9 cellular contexts compared by ENCODE assay signal in genomic region chr15:92391640-92392039, GRCh38. TPM values are rescaled to one million over a fixed set of nuclear protein-coding genes. Genes with fewer than 3 reads are reported as not detected.
DNase-seq lines count a peak whose midpoint lies in the region; ATAC-seq, FAIRE-seq and TF ChIP-seq lines count a peak whose summit lies in the region.
"Had no signal": no experiment of that assay in that cellular context is flagged by ENCODE, and none has a peak within 500 bp of the region (broad histone marks: within the 10 kb centered on the region; RNA-seq: fewer than 3 reads in every experiment).

No MANE protein-coding gene starts in this region.

- H3K4me3 ChIP-seq in astrocyte (ENCODE audit: insufficient read depth, low read depth, low read length) (no peak overlapping the region), mucosa of descending colon (no peak overlapping the region)

- H3K4me3 Mint-ChIP-seq in astrocyte (ENCODE audit: unreplicated experiment) = no peak overlapping the region

- H3K9me3 ChIP-seq in astrocyte (ENCODE audit: insufficient read depth, low read depth, low read length) (no peaks in the 10 kb centered on the region), mucosa of descending colon (no peaks in the 10 kb centered on the region)

- no peak overlapping the region for H3K9ac ChIP-seq in astrocyte (ENCODE audit: low read length)

- H4K20me1 ChIP-seq in astrocyte (ENCODE audit: insufficient read depth, low read length) = no peaks in the 10 kb centered on the region

- H3K27me3 Mint-ChIP-seq in astrocyte (ENCODE audit: low read depth, unreplicated experiment) = peaks cover 67% of the 10 kb centered on the region

- H3K4me2 ChIP-seq in astrocyte (ENCODE audit: low read length) = no peak overlapping the region

- intact Hi-C loops in mucosa of descending colon (cut with DNase I, micrococcal nuclease) = no loop called here

- no peaks in the 10 kb centered on the region for H3K36me3 Mint-ChIP-seq in astrocyte (ENCODE audit: low read depth, unreplicated experiment)

- no peaks in the 10 kb centered on the region for H3K36me3 ChIP-seq in astrocyte (ENCODE audit: insufficient read depth, low read length)
- no peaks in the 10 kb centered on the region for H3K36me3 ChIP-seq in mucosa of descending colon (ENCODE audit: low read depth)

- no peak overlapping the region for H3K27ac ChIP-seq in astrocyte (ENCODE audit: low read depth, low read length)

- peaks cover 31% of the 10 kb centered on the region for H3K27me3 ChIP-seq in astrocyte (ENCODE audit: insufficient read depth, low read length)

- TF ChIP-seq CTCF in astrocyte (IDR thresholded peaks at IDR 0.05; ENCODE audit: insufficient read depth, low read depth, low read length) = peak; percentile 56
- TF ChIP-seq CTCF in mucosa of descending colon (IDR thresholded peaks at IDR 0.05) = no peak

- H3K4me1 Mint-ChIP-seq in astrocyte (ENCODE audit: low read depth, unreplicated experiment) = no peaks in the 10 kb centered on the region

- no peak overlapping the region for H3K27ac Mint-ChIP-seq in astrocyte (ENCODE audit: unreplicated experiment)

- no peak overlapping the region for H2AFZ ChIP-seq in astrocyte (ENCODE audit: low read depth, low read length)

- peak; percentile 6 for DNase-seq in SIG-M5 treated with dmso at 0.1 percent for 504 hours (lab: John Stamatoyannopoulos, UW; ENCODE audit: unreplicated experiment)
- DNase-seq in SIG-M5 (lab: John Stamatoyannopoulos, UW) = no peak
- DNase-seq in HT1080 (ENCODE audit: low read depth) = peak; percentile 36
- peak; percentile 28 for DNase-seq in astrocyte (ENCODE audit: low read depth)
- peak in 1 of 3 donors; percentile 31 for DNase-seq in mucosa of descending colon
- no peak for DNase-seq in medulla oblongata (ENCODE audit: extremely low spot score)
- DNase-seq: right cardiac atrium had no signal

- ATAC-seq in mucosa of descending colon (peak; percentile 28), HG03108 (IDR thresholded peaks at IDR 0.05; ENCODE audit: unreplicated experiment) (no peak), GM18907 (IDR thresholded peaks at IDR 0.05; ENCODE audit: unreplicated experiment) (no peak)

- peaks cover 16% of the 10 kb centered on the region for H3K79me2 ChIP-seq in astrocyte (ENCODE audit: insufficient read depth, low read length)

- H3K4me1 ChIP-seq in astrocyte (ENCODE audit: insufficient read depth, low read length) = peaks cover 7% of the 10 kb centered on the region
- H3K4me1 ChIP-seq in mucosa of descending colon (ENCODE audit: low read depth) = peaks cover 11% of the 10 kb centered on the region

- H3K9me3 Mint-ChIP-seq in astrocyte (ENCODE audit: unreplicated experiment) = no peaks in the 10 kb centered on the region

- peak; percentile 60 for FAIRE-seq in astrocyte (lab: Jason Lieb, UNC)

RNA-seq across cellular contexts. Expression of gene ST8SIA2, which starts 2.0 kb away (rescaled TPM):
- total RNA-seq in HT1080 (2014; rRNA removed; shearing (Covaris generic)) = 1.4 and 1.8 TPM in 2 replicates
- polyA plus RNA-seq in HT1080 (2015; cell fraction: cytosol; rRNA removed) = not detected in 2 replicates
- not detected in 2 replicates for polyA plus RNA-seq in HT1080 (2015; cell fraction: nucleus; rRNA removed)
- 8.6 and 9.0 TPM in 2 replicates for total RNA-seq in astrocyte
- total RNA-seq in mucosa of descending colon = under 1 TPM; 0.29 to 0.44 (median 0.43) TPM

Comparison
In these comparisons a context has a peak if more than half of its experiments do, and no peak if none do; other contexts are left out.
1. DNase-seq: peak in SIG-M5 treated with dmso at 0.1 percent for 504 hours (single experiment), HT1080 (single experiment) and astrocyte (single experiment); none in SIG-M5 (single experiment) and medulla oblongata (single experiment).